ENCODE assay signal across 9 cellular contexts in the genomic region with DNA sequence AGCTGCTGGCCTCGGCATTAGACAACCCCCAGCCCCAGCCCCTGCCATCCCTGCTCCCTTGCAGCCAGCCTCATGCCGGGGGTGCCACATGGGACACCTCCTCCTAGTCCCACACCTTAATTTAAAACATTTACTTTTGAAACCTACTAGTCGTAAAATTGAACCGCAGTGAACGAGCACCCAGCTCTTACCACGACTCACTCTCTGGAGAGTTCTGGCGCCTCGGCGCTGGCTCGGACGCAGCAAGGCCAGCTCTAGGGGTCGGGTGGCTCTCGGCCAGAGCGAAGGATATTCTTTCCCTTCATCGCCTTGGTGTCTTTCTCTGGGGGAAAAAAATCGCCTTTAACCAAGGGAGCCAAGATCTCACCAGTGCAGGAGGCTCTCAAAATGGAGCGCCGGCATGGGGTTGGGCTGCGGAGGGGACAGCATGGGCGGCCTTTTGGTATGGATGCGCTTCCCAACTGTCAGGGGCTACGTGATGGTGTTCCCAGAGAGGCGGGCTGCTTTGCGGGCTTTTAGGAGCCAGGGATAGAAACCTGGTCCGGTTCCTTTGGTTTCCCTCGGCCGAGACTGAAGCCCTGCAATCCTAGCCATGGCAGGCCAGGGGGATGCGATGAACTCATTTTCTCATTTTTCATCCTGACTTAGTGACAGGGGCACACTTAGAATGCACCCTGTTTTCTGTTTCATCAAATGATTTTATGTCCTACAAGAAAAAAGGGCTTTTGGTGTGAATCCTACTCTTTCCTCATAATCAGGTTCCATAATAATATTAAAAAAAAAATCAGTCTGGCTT. TPM values are rescaled to one million over a fixed set of nuclear protein-coding genes. Genes with fewer than 3 reads are reported as not detected.
A peak's percentile ranks its signal among the peaks of the same experiment; 100 is the strongest.
DNase-seq lines count a peak whose midpoint lies in the region; ATAC-seq, FAIRE-seq and TF ChIP-seq lines count a peak whose summit lies in the region.
"Had no signal": no experiment of that assay in that cellular context is flagged by ENCODE, and none has a peak within 500 bp of the region (broad histone marks: within the 10 kb centered on the region; RNA-seq: fewer than 3 reads in every experiment).

No MANE protein-coding gene starts in this region.

- 77 to 79% methylated on average over 28 of the region's 28 CpGs for WGBS in GM23248 (ENCODE audit: low coverage in 1 of 2, low lambda C conversion rate in 2 of 2, missing lambda C conversion rate in 2 of 2), 2 experiments
- 51 to 78% methylated on average over 2 to 11 of the region's 28 CpGs for WGBS in gastroesophageal sphincter (ENCODE audit: low coverage in 1 of 2), 2 donors

- H2AFZ ChIP-seq in GM23248: peak overlapping the region; percentile 80

- TF ChIP-seq EP300 in gastroesophageal sphincter (IDR thresholded peaks at IDR 0.05): no peak

- H4K20me1 ChIP-seq in GM23248 (ENCODE audit: insufficient read depth): no peaks in the 10 kb centered on the region

- H3K27ac ChIP-seq in GM23248 (peak overlapping the region; percentile 7; the same call in 1 of the 2 replicates), gastroesophageal sphincter (peak overlapping the region in 2 of 4 donors; percentile 83 to 85), rectal smooth muscle tissue (ENCODE audit: low read depth, low read length) (no peak overlapping the region)

- no peaks in the 10 kb centered on the region for H3K36me3 ChIP-seq in GM23248 (ENCODE audit: low read depth)
- no peaks in the 10 kb centered on the region for H3K36me3 ChIP-seq in gastroesophageal sphincter
- H3K36me3 ChIP-seq in rectal smooth muscle tissue (ENCODE audit: control insufficient read depth, insufficient read depth, low read length): no peaks in the 10 kb centered on the region

- peak overlapping the region; percentile 90 for H3K4me3 ChIP-seq in GM23248
- H3K4me3 ChIP-seq in WI38 (ENCODE audit: low read depth, low read length): peak overlapping the region; percentile 82
- peak overlapping the region; percentile 40 to 95 for H3K4me3 ChIP-seq in gastroesophageal sphincter
- H3K4me3 ChIP-seq in rectal smooth muscle tissue (ENCODE audit: low read length): peak overlapping the region; percentile 72

- no peak for TF ChIP-seq POLR2A in gastroesophageal sphincter (IDR thresholded peaks at IDR 0.05)
- no peak for TF ChIP-seq POLR2A in H54 (IDR thresholded peaks at IDR 0.05; ENCODE audit: low read depth, low read length)

- FAIRE-seq in H54 (lab: Jason Lieb, UNC): no peak
- FAIRE-seq: islet of Langerhans had no signal

- in situ Hi-C loops in GM23248 (cut with MboI): no loop called here

- no peaks in the 10 kb centered on the region for H3K9me3 ChIP-seq in GM23248 (ENCODE audit: low read depth)
- H3K9me3 ChIP-seq in gastroesophageal sphincter: no peaks in the 10 kb centered on the region

- H3F3A ChIP-seq in GM23248 (ENCODE audit: insufficient read depth): peaks cover 12% of the 10 kb centered on the region; the same call in 1 of the 2 replicates

- ATAC-seq in gastroesophageal sphincter (no peak), HG03108 (IDR thresholded peaks at IDR 0.05; ENCODE audit: unreplicated experiment) (no peak), GM18520 (IDR thresholded peaks at IDR 0.05; ENCODE audit: unreplicated experiment) (no peak)

- H3K9ac ChIP-seq in GM23248 (peak overlapping the region; percentile 74), rectal smooth muscle tissue (ENCODE audit: low read length) (no peak overlapping the region)

- no peak for TF ChIP-seq CTCF in WI38 (IDR thresholded peaks at IDR 0.05; ENCODE audit: low read depth, low read length)
- no peak for TF ChIP-seq CTCF in gastroesophageal sphincter (IDR thresholded peaks at IDR 0.05)

- peak overlapping the region; percentile 86 for H3K4me2 ChIP-seq in GM23248 (ENCODE audit: unreplicated experiment)

- no peaks in the 10 kb centered on the region for H3K27me3 ChIP-seq in GM23248 (replicated peaks; ENCODE audit: insufficient read depth)
- H3K27me3 ChIP-seq in gastroesophageal sphincter: no peaks in the 10 kb centered on the region
- H3K27me3 ChIP-seq in rectal smooth muscle tissue (ENCODE audit: control insufficient read depth, insufficient read depth, low read length): no peaks in the 10 kb centered on the region

- H3K4me1 ChIP-seq in GM23248 (ENCODE audit: insufficient read depth): peaks cover 17% of the 10 kb centered on the region
- peaks cover 0 to 49% (median 9%) of the 10 kb centered on the region in 3 donors for H3K4me1 ChIP-seq in gastroesophageal sphincter
- peaks cover 9% of the 10 kb centered on the region for H3K4me1 ChIP-seq in rectal smooth muscle tissue (ENCODE audit: control insufficient read depth, insufficient read depth, low read length)

- DNase-seq in GM23248: no peak
- no peak for DNase-seq in H54 (ENCODE audit: insufficient read length, low spot score)
- DNase-seq in HCEC 1CT: no peak

- peaks cover 63% of the 10 kb centered on the region for H3K79me2 ChIP-seq in GM23248 (ENCODE audit: insufficient read depth)

- H3K9me2 ChIP-seq in GM23248 (ENCODE audit: insufficient read depth): no peaks in the 10 kb centered on the region

RNA-seq across cellular contexts. Expression of a gene that starts 2.0 kb away (rescaled TPM):
- total RNA-seq in GM23248 (2014; rRNA removed; shearing (Covaris generic)): 36.5 and 65.4 TPM in 2 replicates
- polyA plus RNA-seq in GM23248 (2016; fragmentation: Nextera tagmentation; extraction: Ambion mirVana): 58.9 and 59.6 TPM in 2 replicates
- total RNA-seq in gastroesophageal sphincter: 10 to 100 TPM; 17.0 to 42.1 (median 29.8) TPM
